In the genomic region with DNA sequence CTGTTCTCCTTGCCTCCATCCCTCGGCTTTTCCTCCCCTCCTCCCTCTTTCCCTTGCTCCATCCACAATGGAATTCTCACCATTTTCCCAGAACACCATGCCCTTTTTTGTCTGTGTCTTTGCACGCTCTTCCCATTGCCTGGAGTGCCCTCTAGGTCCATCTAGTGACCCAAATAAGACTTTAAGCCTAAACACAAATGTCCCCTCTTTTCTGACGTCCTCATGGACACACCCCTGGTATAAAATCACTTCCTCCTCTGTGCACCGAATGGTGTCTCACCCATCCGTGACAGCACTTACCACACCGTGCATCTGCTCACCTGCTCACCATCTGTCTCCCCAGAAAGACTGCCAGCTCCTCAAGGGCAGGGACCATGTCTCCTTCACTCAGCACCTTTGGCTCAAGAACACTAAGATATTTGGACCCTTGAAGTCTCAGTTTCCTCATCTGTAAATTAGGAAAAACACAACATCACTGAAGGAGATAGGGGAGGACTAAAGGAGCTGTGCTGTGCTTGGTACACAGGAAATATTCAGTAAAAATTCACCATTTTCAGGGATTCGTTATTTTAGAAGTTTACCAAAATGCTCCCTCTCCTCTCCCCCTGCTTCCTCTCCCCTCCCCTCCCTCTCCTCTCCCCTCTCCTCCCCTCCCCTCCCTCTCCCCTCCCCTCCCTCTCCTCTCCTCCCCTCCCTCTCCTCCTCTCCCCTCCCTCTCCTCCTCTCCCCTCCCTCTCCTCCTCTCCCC, we compare ENCODE assay signal across 9 cellular contexts. TPM values are rescaled to one million over a fixed set of nuclear protein-coding genes. Genes with fewer than 3 reads are reported as not detected.
A peak's percentile ranks its signal among the peaks of the same experiment; 100 is the strongest.
DNase-seq lines count a peak whose midpoint lies in the region; ATAC-seq and TF ChIP-seq lines count a peak whose summit lies in the region.
"Had no signal": no experiment of that assay in that cellular context is flagged by ENCODE, and none has a peak within 500 bp of the region (broad histone marks: within the 10 kb centered on the region; RNA-seq: fewer than 3 reads in every experiment).

No MANE protein-coding gene starts in this region.

- CTCF ChIA-PET in OCI-LY7 (lab: Charles Lee; ENCODE audit: unreplicated experiment), result no interaction called here
- CTCF ChIA-PET in activated CD4-positive, alpha-beta T cell treated with anti-CD3 and anti-CD28 coated beads for 36 hours (lab: Charles Lee), result interaction anchor here (2.7 kb wide), 1 partner anchor 9 kb away, joined by 11 read pairs; no protein-coding TSS in a partner anchor

- H3K36me3 Mint-ChIP-seq in activated CD4-positive, alpha-beta T cell treated with anti-CD3 and anti-CD28 coated beads for 36 hours (ENCODE audit: low read depth), result no peaks in the 10 kb centered on the region

- peaks cover 6% of the 10 kb centered on the region for H3K27me3 Mint-ChIP-seq in activated CD4-positive, alpha-beta T cell treated with anti-CD3 and anti-CD28 coated beads for 36 hours

- peaks cover 24% of the 10 kb centered on the region for H3K27me3 ChIP-seq in foreskin keratinocyte

- peak overlapping the region; percentile 59 for H3K27ac ChIP-seq in OCI-LY7 (ENCODE audit: low read depth, low read length, poor library complexity, severe bottlenecking)
- H3K27ac ChIP-seq in foreskin keratinocyte, result no peak overlapping the region
- H3K27ac ChIP-seq: parathyroid adenoma had no signal

- H3K4me3 Mint-ChIP-seq in activated CD4-positive, alpha-beta T cell treated with anti-CD3 and anti-CD28 coated beads for 36 hours, result no peak overlapping the region

- peak overlapping the region; percentile 75 for H2AFZ ChIP-seq in OCI-LY7 (ENCODE audit: low read length)
- H2AFZ ChIP-seq: parathyroid adenoma had no signal

- H3K4me1 ChIP-seq in OCI-LY7 (ENCODE audit: insufficient read depth, low read length, poor library complexity, severe bottlenecking) (peaks cover 22% of the 10 kb centered on the region), foreskin keratinocyte (no peaks in the 10 kb centered on the region)
- H3K4me1 ChIP-seq: parathyroid adenoma had no signal

- H3K4me2 ChIP-seq in OCI-LY7 (ENCODE audit: low read length), result peak overlapping the region; percentile 48

- no peaks in the 10 kb centered on the region for H3K9me3 ChIP-seq in OCI-LY7 (ENCODE audit: low read length)

- no peaks in the 10 kb centered on the region for H3K4me1 Mint-ChIP-seq in activated CD4-positive, alpha-beta T cell treated with anti-CD3 and anti-CD28 coated beads for 36 hours

- intact Hi-C loops in OCI-LY7 (cut with micrococcal nuclease; ENCODE audit: unreplicated experiment), result no loop called here
- intact Hi-C loops in activated CD4-positive, alpha-beta T cell treated with anti-CD3 and anti-CD28 coated beads for 36 hours (cut with DNase I, micrococcal nuclease), result no loop called here

- no peaks in the 10 kb centered on the region for H3K36me3 ChIP-seq in OCI-LY7 (ENCODE audit: insufficient read depth, low read length)

- POLR2A ChIA-PET in OCI-LY7 (lab: Charles Lee), result interaction anchor here (1.1 to 1.4 kb wide), 2 partner anchors 23 to 26 kb away, joined by 4 to 6 read pairs; no protein-coding TSS in a partner anchor
- POLR2A ChIA-PET in activated CD4-positive, alpha-beta T cell treated with anti-CD3 and anti-CD28 coated beads for 36 hours (lab: Charles Lee), result interaction anchor here (0.6 kb wide), 1 partner anchor 703 kb away, joined by 4 read pairs; no protein-coding TSS in a partner anchor

- ATAC-seq in GM21423 (IDR thresholded peaks at IDR 0.05; ENCODE audit: unreplicated experiment) (peak; percentile 67), foreskin keratinocyte (no peak), GM19467 (IDR thresholded peaks at IDR 0.05; ENCODE audit: unreplicated experiment) (no peak)
- no peak for ATAC-seq in activated CD4-positive, alpha-beta T cell treated with anti-CD3 and anti-CD28 coated beads for 36 hours

- peak overlapping the region; percentile 10 for H3K4me3 ChIP-seq in OCI-LY7 (ENCODE audit: low read depth, low read length, poor library complexity, severe bottlenecking)

- no TSS peak for BruUV-seq in OCI-LY7 (replicated peaks; lab: Mats Ljungman, UMichigan)

- no peaks in the 10 kb centered on the region for H3K9me2 ChIP-seq in OCI-LY7 (ENCODE audit: insufficient read depth, low read length)

- H3K79me2 ChIP-seq in OCI-LY7 (ENCODE audit: insufficient read depth, low read depth, low read length), result no peaks in the 10 kb centered on the region
- H3K79me2 ChIP-seq: parathyroid adenoma had no signal

- peak; percentile 49 for TF ChIP-seq CTCF in AG09319 (IDR thresholded peaks at IDR 0.05; ENCODE audit: low read depth, low read length)
- TF ChIP-seq CTCF in OCI-LY7 (conservative IDR thresholded peaks at IDR 0.05; ENCODE audit: low read length), result peak; percentile 38
- peak; percentile 8 for TF ChIP-seq CTCF in foreskin keratinocyte (conservative IDR thresholded peaks at IDR 0.05)

- DNase-seq in AG09319 (ENCODE audit: extremely low read depth, low read depth), result no peak
- DNase-seq in OCI-LY7 (ENCODE audit: low spot score), result peak; percentile 87
- peak in 1 of 2 donors; percentile 7 for DNase-seq in foreskin keratinocyte
- DNase-seq in retina, result no peak
- no peak for DNase-seq in activated CD4-positive, alpha-beta T cell treated with anti-CD3 and anti-CD28 coated beads for 36 hours
- no peak for DNase-seq in activated CD4-positive, alpha-beta T cell treated with anti-CD3 and anti-CD28 coated beads, Interleukin-2, amount 50 U/mL, for 1 hour

- no peaks in the 10 kb centered on the region for H4K20me1 ChIP-seq in OCI-LY7 (ENCODE audit: insufficient read depth, low read length)

- H3K27ac Mint-ChIP-seq in activated CD4-positive, alpha-beta T cell treated with anti-CD3 and anti-CD28 coated beads for 36 hours, result no peak overlapping the region

- no peaks in the 10 kb centered on the region for H3K9me3 Mint-ChIP-seq in activated CD4-positive, alpha-beta T cell treated with anti-CD3 and anti-CD28 coated beads for 36 hours (ENCODE audit: low read depth)

RNA-seq across cellular contexts. Expression of a gene that starts 23.7 kb away (rescaled TPM):
- 14.3 and 19.9 TPM in 2 replicates for total RNA-seq in OCI-LY7 (2014; rRNA removed; shearing (Covaris generic))
- total RNA-seq in OCI-LY7 (2022), result 24.7 and 26.6 TPM in 2 replicates
- 15.2 and 15.3 TPM in 2 replicates for total RNA-seq in foreskin keratinocyte
- 9.5 and 11.0 TPM in 2 replicates for polyA plus RNA-seq in foreskin keratinocyte
- 10 to 100 TPM; 20.7 to 23.7 TPM for total RNA-seq in activated CD4-positive, alpha-beta T cell treated with anti-CD3 and anti-CD28 coated beads for 36 hours

RNA-seq across cellular contexts. Expression of a gene that starts 30.5 kb away (rescaled TPM):
- total RNA-seq in OCI-LY7 (2014; rRNA removed; shearing (Covaris generic)), result not detected in 2 replicates
- total RNA-seq in OCI-LY7 (2022), result not detected in 2 replicates
- total RNA-seq in foreskin keratinocyte, result not detected in 2 replicates
- polyA plus RNA-seq in foreskin keratinocyte, result not detected in 2 replicates
- total RNA-seq in activated CD4-positive, alpha-beta T cell treated with anti-CD3 and anti-CD28 coated beads for 36 hours, result not detected

RNA-seq across cellular contexts. Expression of a gene that starts 47.5 kb away (rescaled TPM):
- total RNA-seq in OCI-LY7 (2014; rRNA removed; shearing (Covaris generic)), result 51.4 and 67.3 TPM in 2 replicates
- total RNA-seq in OCI-LY7 (2022), result 44.6 and 46.7 TPM in 2 replicates
- 32.6 and 35.6 TPM in 2 replicates for total RNA-seq in foreskin keratinocyte
- polyA plus RNA-seq in foreskin keratinocyte, result 37.2 and 43.3 TPM in 2 replicates
- 10 to 100 TPM; 45.4 to 48.7 TPM for total RNA-seq in activated CD4-positive, alpha-beta T cell treated with anti-CD3 and anti-CD28 coated beads for 36 hours
